ENCODE assay signal across 17 cellular contexts in the genomic region with DNA sequence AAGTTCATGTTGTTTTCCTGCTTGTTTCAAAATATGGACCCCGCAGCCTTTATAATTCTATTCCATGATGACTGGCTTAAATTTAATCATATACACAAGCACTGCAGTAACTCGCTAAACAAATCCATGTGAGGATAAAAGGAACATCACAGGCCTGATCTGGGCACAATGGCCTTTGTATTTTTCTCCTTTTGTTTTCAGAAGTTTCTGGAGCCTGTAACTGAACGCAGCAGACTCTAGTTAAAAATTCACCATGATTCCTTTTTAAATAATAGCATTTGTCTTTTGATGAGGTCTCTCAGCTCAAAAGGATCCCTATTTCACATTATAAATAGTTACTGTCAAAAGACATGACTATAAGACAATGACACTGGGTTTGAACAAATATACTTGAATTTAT. TPM values are rescaled to one million over a fixed set of nuclear protein-coding genes. Genes with fewer than 3 reads are reported as not detected.
DNase-seq lines count a peak whose midpoint lies in the region; ATAC-seq and TF ChIP-seq lines count a peak whose summit lies in the region.
"Had no signal": no experiment of that assay in that cellular context is flagged by ENCODE, and none has a peak within 500 bp of the region (broad histone marks: within the 10 kb centered on the region; RNA-seq: fewer than 3 reads in every experiment).

No MANE protein-coding gene starts in this region.

- peaks cover 14% of the 10 kb centered on the region for H3K4me1 ChIP-seq in GM23248 (ENCODE audit: insufficient read depth)
- H3K4me1 ChIP-seq in BE2C = peaks cover 4% of the 10 kb centered on the region; the same call in 1 of the 2 replicates

- no peak overlapping the region for H3K4me2 ChIP-seq in GM23248 (ENCODE audit: unreplicated experiment)
- H3K4me2 ChIP-seq: GM23338, PC-9, SK-N-SH had no signal

- 59 to 60% methylated on average over 3 of the region's 3 CpGs for WGBS in GM23248 (ENCODE audit: low coverage in 1 of 2, low lambda C conversion rate in 2 of 2, missing lambda C conversion rate in 2 of 2), 2 experiments

- H3K36me3 ChIP-seq in GM23248 (ENCODE audit: low read depth) = no peaks in the 10 kb centered on the region
- no peaks in the 10 kb centered on the region for H3K36me3 ChIP-seq in BE2C

- peak overlapping the region; percentile 56 for H2AFZ ChIP-seq in GM23248
- H2AFZ ChIP-seq: GM23338, PC-9 had no signal

- TF ChIP-seq CTCF in BE2C (IDR thresholded peaks at IDR 0.05; ENCODE audit: low read depth, low read length) = no peak

- H3K9me2 ChIP-seq in GM23248 (ENCODE audit: insufficient read depth) = no peaks in the 10 kb centered on the region
- H3K9me2 ChIP-seq: SK-N-SH had no signal

- DNase-seq in GM23248 (no peak), caudate nucleus (lab: John Stamatoyannopoulos, UW) (peak in 1 of 61 donors; percentile 12), putamen (ENCODE audit: low spot score) (peak; percentile 52), DMS153 (lab: John Stamatoyannopoulos, UW) (no peak), BE2C (no peak)
- no peak for DNase-seq in effector CD8-positive, alpha-beta T cell (lab: John Stamatoyannopoulos, UW)
- DNase-seq: Karpas-422, NCI-H1105 treated with DMSO at 0.1 percent for 48 hours, NCI-H187, PC-9, SK-N-SH had no signal

- H3K9me3 ChIP-seq in GM23248 (ENCODE audit: low read depth) (no peaks in the 10 kb centered on the region), BE2C (no peaks in the 10 kb centered on the region)
- H3K9me3 ChIP-seq: SK-N-SH had no signal

- no peak for ATAC-seq in HG02885 (IDR thresholded peaks at IDR 0.05; ENCODE audit: poor library complexity, unreplicated experiment)
- ATAC-seq: GM23338, HepG2, Right ventricle myocardium inferior had no signal

- H3K27ac ChIP-seq in GM23248 (no peak overlapping the region), caudate nucleus (ENCODE audit: low read depth, low read length) (peak overlapping the region; percentile 81), layer of hippocampus (ENCODE audit: low read depth, low read length) (peak overlapping the region; percentile 66)
- H3K27ac ChIP-seq: C4-2B, PC-9 had no signal

- in situ Hi-C loops in GM23248 (cut with MboI) = no loop called here

- no peak overlapping the region for H3K9ac ChIP-seq in GM23248
- H3K9ac ChIP-seq: SK-N-SH had no signal

- H3K27me3 ChIP-seq in GM23248 (replicated peaks; ENCODE audit: insufficient read depth) = no peaks in the 10 kb centered on the region
- no peaks in the 10 kb centered on the region for H3K27me3 ChIP-seq in layer of hippocampus (ENCODE audit: control insufficient read depth, insufficient read depth, low read length)
- no peaks in the 10 kb centered on the region for H3K27me3 ChIP-seq in BE2C

- no peaks in the 10 kb centered on the region for H3K79me2 ChIP-seq in GM23248 (ENCODE audit: insufficient read depth)

- H3K4me3 ChIP-seq in GM23248 (no peak overlapping the region), BE2C (ENCODE audit: low read depth, low read length) (no peak overlapping the region)
- H3K4me3 ChIP-seq: GM23338, PC-9 had no signal

- peaks cover 8% of the 10 kb centered on the region; the same call in 1 of the 2 replicates for H3F3A ChIP-seq in GM23248 (ENCODE audit: insufficient read depth)

- no peaks in the 10 kb centered on the region for H4K20me1 ChIP-seq in GM23248 (ENCODE audit: insufficient read depth)

RNA-seq across cellular contexts. Expression of gene TMEM184C, which starts 30.1 kb away (rescaled TPM):
- total RNA-seq in GM23248 (2014; rRNA removed; shearing (Covaris generic)) = 36.5 and 36.8 TPM in 2 replicates
- polyA plus RNA-seq in GM23248 (2016; fragmentation: Nextera tagmentation; extraction: Ambion mirVana) = 26.2 and 30.9 TPM in 2 replicates
- 30.4 TPM for polyA plus RNA-seq in BE2C (2012; ENCODE audit: insufficient read depth, insufficient read length, low read depth)
